In the genomic region with DNA sequence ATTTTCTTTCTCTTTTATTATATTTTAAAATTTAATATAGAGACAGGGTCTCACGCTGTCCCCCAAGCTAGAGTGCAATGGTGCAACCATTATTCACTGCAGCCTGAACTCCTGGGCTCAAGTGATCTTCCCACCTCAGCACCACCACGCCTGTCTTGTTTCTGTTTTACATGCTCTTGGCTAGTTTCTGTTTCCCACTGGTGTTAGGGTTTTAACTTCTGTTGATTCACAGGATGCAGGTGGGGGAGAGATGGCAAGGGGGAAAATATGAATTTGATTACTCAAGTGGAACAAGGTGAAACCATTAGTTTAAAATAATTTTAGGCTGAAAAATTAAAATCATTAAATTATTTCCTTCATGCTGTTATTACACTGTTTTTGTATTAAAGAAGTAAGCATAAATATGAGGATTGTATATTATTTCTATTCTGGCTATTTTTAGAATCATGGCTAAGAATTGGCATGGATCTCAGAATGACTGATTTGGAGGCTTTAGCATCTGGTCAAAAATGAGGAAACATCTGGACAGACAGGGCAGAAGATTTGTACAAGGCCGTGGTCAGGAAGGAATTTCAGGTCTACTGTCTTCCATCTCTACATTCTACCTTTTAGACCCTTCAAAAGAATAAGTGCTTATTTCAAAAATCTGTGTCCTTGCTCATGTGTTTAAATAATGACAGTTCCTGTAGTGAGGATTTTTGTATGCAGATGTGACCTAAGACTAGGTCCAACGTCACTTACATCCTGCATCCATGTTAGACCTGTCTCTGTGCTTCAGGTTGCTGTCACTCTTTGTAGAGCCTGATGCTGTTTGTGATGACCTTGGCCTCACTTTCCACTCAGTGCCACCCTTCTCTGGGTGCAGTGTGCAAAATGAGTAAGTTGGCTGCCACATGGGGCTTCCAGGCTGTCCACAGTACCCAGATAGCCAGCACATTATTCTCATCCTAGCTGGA, we compare ENCODE assay signal across 10 cellular contexts. TPM values are rescaled to one million over a fixed set of nuclear protein-coding genes. Genes with fewer than 3 reads are reported as not detected.
DNase-seq lines count a peak whose midpoint lies in the region; ATAC-seq and TF ChIP-seq lines count a peak whose summit lies in the region.
"Had no signal": no experiment of that assay in that cellular context is flagged by ENCODE, and none has a peak within 500 bp of the region (broad histone marks: within the 10 kb centered on the region; RNA-seq: fewer than 3 reads in every experiment).

No MANE protein-coding gene starts in this region.

- POLR2A ChIA-PET in PC-3 (lab: Charles Lee; ENCODE audit: unreplicated experiment) = no interaction called here

- no peak overlapping the region for H3K4me2 ChIP-seq in PC-3 (ENCODE audit: low read length)

- ATAC-seq in left cardiac atrium (no peak), HG02642 (IDR thresholded peaks at IDR 0.05; ENCODE audit: poor library complexity, unreplicated experiment) (peak; percentile 59), body of pancreas (no peak), PC-3 (no peak)
- ATAC-seq in activated T-helper 17 cell treated with anti-CD3 and anti-CD28 coated beads, Interleukin-2, amount 50 U/mL, for 72 hours (replicated peaks) = no peak
- ATAC-seq: sciatic nerve had no signal

- CTCF ChIA-PET in PC-3 (lab: Charles Lee) = no interaction called here

- H3K36me3 ChIP-seq in left ventricle myocardium inferior (peaks cover 2% of the 10 kb centered on the region), body of pancreas (replicated peaks in 1 of 2; ENCODE audit: insufficient read depth in 1 of 2, low read depth in 2 of 2) (no peaks in the 10 kb centered on the region), PC-3 (ENCODE audit: low read depth, low read length) (no peaks in the 10 kb centered on the region)

- in situ Hi-C loops in KBM-7 (cut with MboI; ENCODE audit: low pct_unique_long_range_greater_than_20kb, low sequenced_read_pairs) = no loop called here

- H3K4me3 Mint-ChIP-seq in activated T-helper 17 cell treated with anti-CD3 and anti-CD28 coated beads, Interleukin-2, amount 50 U/mL, for 72 hours = no peak overlapping the region

- 70 to 91% methylated on average over 4 of the region's 4 CpGs for WGBS in body of pancreas, 2 donors

- H3K27ac Mint-ChIP-seq in activated T-helper 17 cell treated with anti-CD3 and anti-CD28 coated beads, Interleukin-2, amount 50 U/mL, for 72 hours = no peak overlapping the region

- H3K9me2 ChIP-seq in PC-3 (replicated peaks; ENCODE audit: low read length) = no peaks in the 10 kb centered on the region

- TF ChIP-seq POLR2A in body of pancreas (IDR thresholded peaks at IDR 0.05) = no peak

- no peaks in the 10 kb centered on the region for H3K9me3 Mint-ChIP-seq in activated T-helper 17 cell treated with anti-CD3 and anti-CD28 coated beads, Interleukin-2, amount 50 U/mL, for 72 hours

- intact Hi-C loops in left ventricle myocardium inferior (cut with micrococcal nuclease) = no loop called here
- intact Hi-C loops in left cardiac atrium (cut with DNase I) = no loop called here
- intact Hi-C loops in body of pancreas (cut with DNase I) = no loop called here
- intact Hi-C loops in PC-3 (cut with micrococcal nuclease) = no loop called here

- H3K27me3 ChIP-seq in left ventricle myocardium inferior (ENCODE audit: low read depth) = no peaks in the 10 kb centered on the region
- H3K27me3 ChIP-seq in body of pancreas = no peaks in the 10 kb centered on the region
- H3K27me3 ChIP-seq in PC-3 (ENCODE audit: low read length) = no peaks in the 10 kb centered on the region

- no peaks in the 10 kb centered on the region for H3K79me2 ChIP-seq in PC-3 (ENCODE audit: low read length)

- BruUV-seq in PC-3 (replicated peaks; lab: Mats Ljungman, UMichigan) = no TSS peak

- no peaks in the 10 kb centered on the region for H4K20me1 ChIP-seq in PC-3 (ENCODE audit: low read length)

- H3K27me3 Mint-ChIP-seq in activated T-helper 17 cell treated with anti-CD3 and anti-CD28 coated beads, Interleukin-2, amount 50 U/mL, for 72 hours = no peaks in the 10 kb centered on the region

- no peaks in the 10 kb centered on the region for H3F3A ChIP-seq in PC-3 (ENCODE audit: low read length, unreplicated experiment)

- H3K4me1 ChIP-seq in left ventricle myocardium inferior (peaks cover 28% of the 10 kb centered on the region), body of pancreas (no peaks in the 10 kb centered on the region), PC-3 (ENCODE audit: insufficient read depth, low read length) (no peaks in the 10 kb centered on the region)

- H3K27ac ChIP-seq in left ventricle myocardium inferior (replicated peaks) = peak overlapping the region; percentile 52
- no peak overlapping the region for H3K27ac ChIP-seq in body of pancreas
- no peak overlapping the region for H3K27ac ChIP-seq in PC-3 (ENCODE audit: low read length)

- TF ChIP-seq CTCF in left ventricle myocardium inferior (IDR thresholded peaks at IDR 0.05; ENCODE audit: borderline replicate concordance) (no peak), body of pancreas (IDR thresholded peaks at IDR 0.05) (no peak), PC-3 (conservative IDR thresholded peaks at IDR 0.05; ENCODE audit: low read depth, low read length) (no peak)

- DNase-seq in left ventricle myocardium inferior = no peak
- DNase-seq in left cardiac atrium = no peak
- DNase-seq in KBM-7 = peak; percentile 65
- no peak for DNase-seq in body of pancreas
- DNase-seq in PC-3 = no peak
- DNase-seq in foreskin melanocyte = no peak
- DNase-seq: mesendoderm had no signal

- peaks cover 2% of the 10 kb centered on the region for H3K36me3 Mint-ChIP-seq in activated T-helper 17 cell treated with anti-CD3 and anti-CD28 coated beads, Interleukin-2, amount 50 U/mL, for 72 hours (ENCODE audit: low read depth)

- H3K9ac ChIP-seq in PC-3 (ENCODE audit: low read length) = no peak overlapping the region

- H3K4me1 Mint-ChIP-seq in activated T-helper 17 cell treated with anti-CD3 and anti-CD28 coated beads, Interleukin-2, amount 50 U/mL, for 72 hours = no peaks in the 10 kb centered on the region

- no peak overlapping the region for H2AFZ ChIP-seq in PC-3 (ENCODE audit: low read length)

- no peak overlapping the region for H3K4me3 ChIP-seq in left ventricle myocardium inferior
- no peak overlapping the region for H3K4me3 ChIP-seq in body of pancreas
- H3K4me3 ChIP-seq in PC-3 (ENCODE audit: low read length) = no peak overlapping the region

- H3K9me3 ChIP-seq in left ventricle myocardium inferior (replicated peaks) (no peaks in the 10 kb centered on the region), body of pancreas (no peaks in the 10 kb centered on the region), PC-3 (ENCODE audit: low read length) (no peaks in the 10 kb centered on the region)

RNA-seq across cellular contexts. Expression of a gene that starts 54.9 kb away (rescaled TPM):
- total RNA-seq in left ventricle myocardium inferior = 16.8 TPM
- total RNA-seq in left cardiac atrium = 10 to 100 TPM; 13.4 to 13.8 TPM
- total RNA-seq in body of pancreas = 10 to 100 TPM; 12.2 to 15.8 TPM
- total RNA-seq in PC-3 (2014; rRNA removed) = 14.5 and 18.0 TPM in 2 replicates
- total RNA-seq in activated T-helper 17 cell treated with anti-CD3 and anti-CD28 coated beads, Interleukin-2, amount 50 U/mL, for 72 hours = 10 to 100 TPM; 15.0 to 20.1 TPM
